15 cellular contexts compared by ENCODE assay signal in the genomic region with DNA sequence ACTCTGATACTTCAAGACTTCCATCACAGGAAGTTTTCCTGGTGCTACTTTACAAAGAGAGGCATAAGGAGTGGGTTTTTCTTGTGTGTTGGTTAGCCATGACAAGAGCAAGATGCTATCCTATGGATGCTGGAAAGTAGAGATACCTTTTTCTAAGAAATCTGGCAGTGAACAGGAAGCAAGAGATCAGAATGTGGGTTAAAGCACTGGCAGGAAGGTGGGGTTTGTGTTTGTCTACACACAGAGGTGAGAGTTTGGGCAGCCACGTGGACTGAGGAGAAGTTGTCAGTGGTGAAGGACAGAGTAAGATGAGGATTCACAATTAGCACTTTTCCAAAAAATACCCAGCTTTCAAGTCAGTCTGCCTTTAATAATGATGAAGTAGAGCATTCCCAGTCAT. TPM values are rescaled to one million over a fixed set of nuclear protein-coding genes. Genes with fewer than 3 reads are reported as not detected.
DNase-seq lines count a peak whose midpoint lies in the region; ATAC-seq and TF ChIP-seq lines count a peak whose summit lies in the region.
"Had no signal": no experiment of that assay in that cellular context is flagged by ENCODE, and none has a peak within 500 bp of the region (broad histone marks: within the 10 kb centered on the region; RNA-seq: fewer than 3 reads in every experiment).

No MANE protein-coding gene starts in this region.

- TF ChIP-seq CTCF in HCT116 (IDR thresholded peaks at IDR 0.05 in 2 of 3, conservative IDR thresholded peaks at IDR 0.05 in 1 of 3; ENCODE audit: borderline replicate concordance in 1 of 3, insufficient read depth in 1 of 3, low read depth in 2 of 3, low read length in 2 of 3) (no peak), prostate gland (IDR thresholded peaks at IDR 0.05) (no peak), GM20000 (IDR thresholded peaks at IDR 0.05; ENCODE audit: extremely low read depth, missing control alignments) (no peak), colonic mucosa (IDR thresholded peaks at IDR 0.05) (no peak)

- H3K9ac ChIP-seq in HCT116 (ENCODE audit: low read length) (peak overlapping the region; percentile 42; the same call in 1 of the 2 replicates), colonic mucosa (ENCODE audit: low read depth in 2 of 2, low read length in 2 of 2) (no peak overlapping the region)

- H3K4me3 Mint-ChIP-seq in activated CD4-positive, alpha-beta T cell treated with anti-CD3 and anti-CD28 coated beads, Interleukin-2, amount 10 ng/mL, durations not matched to agents 7 days and 5 days, result no peak overlapping the region
- no peak overlapping the region for H3K4me3 Mint-ChIP-seq in T-helper 17 cell

- intact Hi-C loops in HCT116 (cut with micrococcal nuclease), result no loop called here
- intact Hi-C loops in prostate gland (cut with DNase I), result no loop called here
- intact Hi-C loops in colonic mucosa (cut with DNase I), result no loop called here

- H3K36me3 ChIP-seq in HCT116 (ENCODE audit: control insufficient read depth in 1 of 2, insufficient read depth in 2 of 2, low read length in 2 of 2) (no peaks in the 10 kb centered on the region), prostate gland (no peaks in the 10 kb centered on the region), colonic mucosa (no peaks in the 10 kb centered on the region)

- TF ChIP-seq RAD21 in HCT116 (IDR thresholded peaks at IDR 0.05; ENCODE audit: low read depth), result no peak

- POLR2A ChIA-PET in activated CD4-positive, alpha-beta T cell treated with anti-CD3 and anti-CD28 coated beads, Interleukin-2, amount 10 ng/mL, durations not matched to agents 7 days and 5 days (lab: Charles Lee), result no interaction called here
- POLR2A ChIA-PET in HCT116 (lab: Charles Lee), result no interaction called here

- H3K4me3 ChIP-seq in HCT116 (replicated peaks in 1 of 2; ENCODE audit: low read depth in 1 of 2, low read length in 2 of 2) (no peak overlapping the region), prostate gland (no peak overlapping the region), colonic mucosa (no peak overlapping the region)
- H3K4me3 ChIP-seq: A549 had no signal

- no peaks in the 10 kb centered on the region for H3K36me3 Mint-ChIP-seq in activated CD4-positive, alpha-beta T cell treated with anti-CD3 and anti-CD28 coated beads, Interleukin-2, amount 10 ng/mL, durations not matched to agents 7 days and 5 days (ENCODE audit: low read depth)
- H3K36me3 Mint-ChIP-seq in T-helper 17 cell (ENCODE audit: low read depth), result peaks cover 2% of the 10 kb centered on the region

- TF ChIP-seq POLR2A in HCT116 (IDR thresholded peaks at IDR 0.05; ENCODE audit: borderline replicate concordance, extremely low read depth, insufficient read depth, insufficient read length), result no peak
- no peak for TF ChIP-seq POLR2A in prostate gland (IDR thresholded peaks at IDR 0.05)

- CTCF ChIA-PET in activated CD4-positive, alpha-beta T cell treated with anti-CD3 and anti-CD28 coated beads, Interleukin-2, amount 10 ng/mL, durations not matched to agents 7 days and 5 days (lab: Charles Lee), result no interaction called here
- CTCF ChIA-PET in HCT116 (lab: Charles Lee), result no interaction called here

- H3K27me3 Mint-ChIP-seq in activated CD4-positive, alpha-beta T cell treated with anti-CD3 and anti-CD28 coated beads, Interleukin-2, amount 10 ng/mL, durations not matched to agents 7 days and 5 days, result peaks cover 2% of the 10 kb centered on the region
- H3K27me3 Mint-ChIP-seq in T-helper 17 cell, result peaks cover 11% of the 10 kb centered on the region

- H3K4me2 ChIP-seq in HCT116 (ENCODE audit: low read length), result peak overlapping the region; percentile 55

- H3K9me2 ChIP-seq in HCT116 (ENCODE audit: insufficient read depth), result no peaks in the 10 kb centered on the region

- H3K9me3 Mint-ChIP-seq in activated CD4-positive, alpha-beta T cell treated with anti-CD3 and anti-CD28 coated beads, Interleukin-2, amount 10 ng/mL, durations not matched to agents 7 days and 5 days, result no peaks in the 10 kb centered on the region

- no peaks in the 10 kb centered on the region for H3K79me2 ChIP-seq in HCT116 (ENCODE audit: insufficient read depth, low read length)

- no TSS peak for BruUV-seq in HCT116 (replicated peaks; lab: Mats Ljungman, UMichigan)

- WGBS in prostate gland, result 44% methylated on average over 1 of the region's 1 CpG

- no peaks in the 10 kb centered on the region for H4K20me1 ChIP-seq in HCT116 (ENCODE audit: insufficient read depth)

- H3K27ac ChIP-seq in HCT116 (ENCODE audit: low read depth, low read length) (no peak overlapping the region), prostate gland (peak overlapping the region; percentile 45 to 64), colonic mucosa (no peak overlapping the region)
- H3K27ac ChIP-seq: C4-2B had no signal

- peak; percentile 28 for DNase-seq in activated CD4-positive, alpha-beta T cell treated with anti-CD3 and anti-CD28 coated beads, Interleukin-2, amount 10 ng/mL, durations not matched to agents 7 days and 5 days
- DNase-seq in activated CD4-positive, alpha-beta T cell treated with anti-CD3 and anti-CD28 coated beads for 48 hours, result no peak
- DNase-seq in HCT116 (ENCODE audit: low read depth, low spot score), result no peak
- DNase-seq in T-helper 17 cell, result no peak
- DNase-seq in prostate gland (ENCODE audit: low spot score), result no peak
- DNase-seq in GM20000 (ENCODE audit: low spot score), result no peak
- DNase-seq in colonic mucosa, result no peak
- DNase-seq: COR-L47; MV-4-11; NCI-H1417 treated with DMSO at 0.1 percent for 48 hours; NCI-H2081 treated with DMSO at 0.1 percent for 48 hours; NCI-H524; NK-92 treated with Interleukin-12 subunit alpha and Interleukin-12 subunit beta, amount 100 ng/mL, for 24 hours had no signal

- no peak overlapping the region for H3K27ac Mint-ChIP-seq in activated CD4-positive, alpha-beta T cell treated with anti-CD3 and anti-CD28 coated beads, Interleukin-2, amount 10 ng/mL, durations not matched to agents 7 days and 5 days
- no peak overlapping the region for H3K27ac Mint-ChIP-seq in T-helper 17 cell

- H3K27me3 ChIP-seq in HCT116 (ENCODE audit: insufficient read depth, low read length) (no peaks in the 10 kb centered on the region), prostate gland (replicated peaks; ENCODE audit: insufficient read depth) (no peaks in the 10 kb centered on the region), colonic mucosa (no peaks in the 10 kb centered on the region)

- H3K4me1 ChIP-seq in HCT116 (ENCODE audit: control insufficient read depth in 1 of 2, insufficient read depth in 2 of 2, low read length in 2 of 2) (peaks cover 24 to 33% of the 10 kb centered on the region in 2 experiments), prostate gland (replicated peaks) (peaks cover 6% of the 10 kb centered on the region), colonic mucosa (no peaks in the 10 kb centered on the region)

- RAD21 ChIA-PET in HCT116 (lab: Charles Lee; ENCODE audit: low non-redundant PET in 1 of 2, low total read pairs in 2 of 2, uncharacterized antibody in 2 of 2, unreplicated experiment in 2 of 2), result no interaction called here

- no peak for ATAC-seq in HCT116
- peak; percentile 39 for ATAC-seq in T-helper 17 cell
- ATAC-seq: A549 had no signal

- no peak overlapping the region for H2AFZ ChIP-seq in HCT116 (ENCODE audit: low read depth, low read length, poor library complexity, severe bottlenecking)

- H3K9me3 ChIP-seq in HCT116 (ENCODE audit: control insufficient read depth in 1 of 2, insufficient read depth in 1 of 2, low read depth in 1 of 2, low read length in 2 of 2), result no peaks in the 10 kb centered on the region
- H3K9me3 ChIP-seq in T-helper 17 cell (ENCODE audit: control insufficient read depth, low read length, poor library complexity, severe bottlenecking), result no peaks in the 10 kb centered on the region
- H3K9me3 ChIP-seq in prostate gland, result no peaks in the 10 kb centered on the region
- H3K9me3 ChIP-seq in colonic mucosa, result no peaks in the 10 kb centered on the region
- H3K9me3 ChIP-seq: A549 had no signal

- peaks cover 25% of the 10 kb centered on the region for H3K4me1 Mint-ChIP-seq in activated CD4-positive, alpha-beta T cell treated with anti-CD3 and anti-CD28 coated beads, Interleukin-2, amount 10 ng/mL, durations not matched to agents 7 days and 5 days
- peaks cover 21% of the 10 kb centered on the region for H3K4me1 Mint-ChIP-seq in T-helper 17 cell

TF ChIP-seq in HCT116, 20 proteins besides CTCF, POLR2A, EP300 and RAD21:
- TF ChIP-seq SIN3A (IDR thresholded peaks at IDR 0.05; ENCODE audit: low read depth) (no peak), TCF7L2 (IDR thresholded peaks at IDR 0.05; ENCODE audit: borderline replicate concordance, extremely low read depth, insufficient read depth, insufficient read length) (no peak), POLR2AphosphoS5 (IDR thresholded peaks at IDR 0.05; ENCODE audit: low read depth, low read length) (no peak), CEBPB (IDR thresholded peaks at IDR 0.05; ENCODE audit: low read depth) (no peak), EZH2 (IDR thresholded peaks at IDR 0.05) (no peak), ZFX (IDR thresholded peaks at IDR 0.05) (no peak)

RNA-seq across cellular contexts. Expression of a gene that starts 17.9 kb away (rescaled TPM):
- total RNA-seq in activated CD4-positive, alpha-beta T cell treated with anti-CD3 and anti-CD28 coated beads, Interleukin-2, amount 10 ng/mL, durations not matched to agents 7 days and 5 days, result under 1 TPM; 0.10 to 0.20 TPM
- total RNA-seq in HCT116 (2021; ENCODE audit: unreplicated experiment) (2.1 TPM), T-helper 17 cell (not detected), prostate gland (10 to 100 TPM; 15.2 to 49.0 TPM), colonic mucosa (1 to 10 TPM in 1 of 2 donors, under 1 TPM in 1; 0.84 to 3.0 TPM)
- polyA plus RNA-seq in HCT116 (2012), result 1.7 and 2.5 TPM in 2 replicates

Comparison
In these comparisons a context has a peak if more than half of its experiments do, and no peak if none do; other contexts are left out.
1. H3K27ac ChIP-seq: peak in prostate gland (2 of 2); none in HCT116 (single experiment) and colonic mucosa (single experiment).